Comparison of ENCODE assay signal across 2 cellular contexts in genomic region chr1:27003745-27004470, GRCh38.
TF ChIP-seq lines count a peak whose summit lies in the region.

No MANE protein-coding gene starts in this region.

TF ChIP-seq in K562, 482 proteins besides CTCF, POLR2A, EP300 and RAD21:
- TF ChIP-seq SP2 (IDR thresholded peaks at IDR 0.05; ENCODE audit: extremely low read depth, low read depth, low read length, poor library complexity, severe bottlenecking) (no peak), ZNF436 (CRISPR knock-in tag; IDR thresholded peaks at IDR 0.05) (no peak), PML (IDR thresholded peaks at IDR 0.05; ENCODE audit: low read length) (no peak), ZNF197 (CRISPR knock-in tag; IDR thresholded peaks at IDR 0.05; ENCODE audit: low read depth) (no peak), ZNF41 (CRISPR knock-in tag; conservative IDR thresholded peaks at IDR 0.05) (no peak), RBM14 (IDR thresholded peaks at IDR 0.05; ENCODE audit: borderline replicate concordance, insufficient read depth, low read depth, low read length) (no peak), GABPA (tag; conservative IDR thresholded peaks at IDR 0.05; ENCODE audit: low read depth) (no peak), ZBTB12 (CRISPR knock-in tag; IDR thresholded peaks at IDR 0.05) (no peak), MCM2 (IDR thresholded peaks at IDR 0.05; ENCODE audit: low read depth) (no peak), MBD2 (IDR thresholded peaks at IDR 0.05; ENCODE audit: borderline replicate concordance, low read depth) (no peak), ARID2 (IDR thresholded peaks at IDR 0.05) (no peak), RBM17 (IDR thresholded peaks at IDR 0.05; ENCODE audit: borderline replicate concordance, low read depth, low read length) (no peak), RUNX1 (IDR thresholded peaks at IDR 0.05; ENCODE audit: low read depth) (no peak), ETS2 (tag; IDR thresholded peaks at IDR 0.05; ENCODE audit: borderline replicate concordance, poor library complexity, severe bottlenecking) (no peak), FOXA3 (CRISPR knock-in tag; conservative IDR thresholded peaks at IDR 0.05 in 1 of 2, IDR thresholded peaks at IDR 0.05 in 1 of 2) (no peak), U2AF2 (optimal IDR thresholded peaks at IDR 0.05; ENCODE audit: low read depth, low read length) (no peak), CEBPB (tag; IDR thresholded peaks at IDR 0.05) (no peak), TRIM28 (IDR thresholded peaks at IDR 0.05) (no peak), NFIX (CRISPR knock-in tag; IDR thresholded peaks at IDR 0.05; ENCODE audit: low read depth) (no peak), POLR2H (tag; IDR thresholded peaks at IDR 0.05; ENCODE audit: low read depth) (no peak)

TF ChIP-seq in HEK293T, 16 proteins besides CTCF, POLR2A, EP300 and RAD21:
- no peak for TF ChIP-seq SP1 (IDR thresholded peaks at IDR 0.05)
- no peak for TF ChIP-seq NFRKB (IDR thresholded peaks at IDR 0.05)
- no peak for TF ChIP-seq ZNF384 (IDR thresholded peaks at IDR 0.05)
- no peak for TF ChIP-seq FOXM1 (IDR thresholded peaks at IDR 0.05; ENCODE audit: borderline replicate concordance)
- TF ChIP-seq BHLHE40 (IDR thresholded peaks at IDR 0.05; ENCODE audit: borderline replicate concordance), result no peak
- no peak for TF ChIP-seq TARDBP (IDR thresholded peaks at IDR 0.05)
- TF ChIP-seq L3MBTL2 (conservative IDR thresholded peaks at IDR 0.05), result no peak
- TF ChIP-seq FOXA1 (IDR thresholded peaks at IDR 0.05), result no peak
- TF ChIP-seq, protein P1, sequence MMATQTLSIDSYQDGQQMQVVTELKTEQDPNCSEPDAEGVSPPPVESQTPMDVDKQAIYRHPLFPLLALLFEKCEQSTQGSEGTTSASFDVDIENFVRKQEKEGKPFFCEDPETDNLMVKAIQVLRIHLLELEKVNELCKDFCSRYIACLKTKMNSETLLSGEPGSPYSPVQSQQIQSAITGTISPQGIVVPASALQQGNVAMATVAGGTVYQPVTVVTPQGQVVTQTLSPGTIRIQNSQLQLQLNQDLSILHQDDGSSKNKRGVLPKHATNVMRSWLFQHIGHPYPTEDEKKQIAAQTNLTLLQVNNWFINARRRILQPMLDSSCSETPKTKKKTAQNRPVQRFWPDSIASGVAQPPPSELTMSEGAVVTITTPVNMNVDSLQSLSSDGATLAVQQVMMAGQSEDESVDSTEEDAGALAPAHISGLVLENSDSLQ (IDR thresholded peaks at IDR 0.05), result no peak
- no peak for TF ChIP-seq LEF1 (IDR thresholded peaks at IDR 0.05; ENCODE audit: borderline replicate concordance)
- TF ChIP-seq FOXK2 (IDR thresholded peaks at IDR 0.05), result no peak
- TF ChIP-seq ARNT (IDR thresholded peaks at IDR 0.05), result no peak
- TF ChIP-seq CTBP1 (IDR thresholded peaks at IDR 0.05; ENCODE audit: borderline replicate concordance), result no peak
